In genomic region chr18:11149441-11150270, GRCh38 we compare ENCODE assay signal across 1 cellular context.
TF ChIP-seq lines count a peak whose summit lies in the region.

Gene PIEZO2 (minus strand): TSS chr18:11149569. CDS start chr18:11148588, 981 bp downstream.

TF ChIP-seq in HepG2, 621 proteins besides CTCF, POLR2A, EP300 and RAD21 (continued from another document and continues in another):
- TF ChIP-seq PBX2 (CRISPR knock-in tag; IDR thresholded peaks at IDR 0.05) (peak; percentile 79), U2AF2 (IDR thresholded peaks at IDR 0.05; ENCODE audit: low read depth, low read length) (no peak), ZFP36L1 (CRISPR knock-in tag; IDR thresholded peaks at IDR 0.05) (no peak), ZBTB25 (CRISPR knock-in tag; IDR thresholded peaks at IDR 0.05) (no peak), MYPOP (CRISPR knock-in tag; IDR thresholded peaks at IDR 0.05) (peak; percentile 82; the same call in 1 of the 2 replicates), ZFP37 (CRISPR knock-in tag; IDR thresholded peaks at IDR 0.05; ENCODE audit: borderline replicate concordance) (0 out of 2 replicates have a peak, but pooled peaks have one; percentile 39), ZFP90 (CRISPR knock-in tag; IDR thresholded peaks at IDR 0.05; ENCODE audit: borderline replicate concordance) (no peak), MLXIP (CRISPR knock-in tag; IDR thresholded peaks at IDR 0.05; ENCODE audit: borderline replicate concordance) (peak; percentile 81), ZNF615 (CRISPR knock-in tag; IDR thresholded peaks at IDR 0.05; ENCODE audit: borderline replicate concordance) (no peak), THAP7 (CRISPR knock-in tag; IDR thresholded peaks at IDR 0.05) (no peak), RORA (CRISPR knock-in tag; IDR thresholded peaks at IDR 0.05) (no peak), KIAA2018 (CRISPR knock-in tag; IDR thresholded peaks at IDR 0.05; ENCODE audit: borderline replicate concordance) (0 out of 2 replicates have a peak, but pooled peaks have one; percentile 44), NFKBIZ (CRISPR knock-in tag; IDR thresholded peaks at IDR 0.05) (no peak), SRSF4 (IDR thresholded peaks at IDR 0.05; ENCODE audit: low read depth, low read length, poor library complexity, severe bottlenecking) (no peak), ZBTB38 (CRISPR knock-in tag; IDR thresholded peaks at IDR 0.05) (no peak), ZNF263 (CRISPR knock-in tag; IDR thresholded peaks at IDR 0.05) (peak; percentile 47), SKIL (CRISPR knock-in tag; IDR thresholded peaks at IDR 0.05; ENCODE audit: borderline replicate concordance) (no peak; the same call in 1 of the 2 replicates), ELK4 (CRISPR knock-in tag; IDR thresholded peaks at IDR 0.05; ENCODE audit: borderline replicate concordance) (no peak), ESRRA (CRISPR knock-in tag; IDR thresholded peaks at IDR 0.05; ENCODE audit: low read depth) (0 out of 2 replicates have a peak, but pooled peaks have one; percentile 49), KAT7 (CRISPR knock-in tag; IDR thresholded peaks at IDR 0.05; ENCODE audit: borderline replicate concordance) (no peak), TCF7 (IDR thresholded peaks at IDR 0.05; ENCODE audit: low read depth) (no peak), ZNF589 (CRISPR knock-in tag; conservative IDR thresholded peaks at IDR 0.05) (no peak), ZC3H4 (CRISPR knock-in tag; IDR thresholded peaks at IDR 0.05; ENCODE audit: borderline replicate concordance) (no peak), THAP8 (CRISPR knock-in tag; IDR thresholded peaks at IDR 0.05; ENCODE audit: borderline replicate concordance) (no peak), ZBTB3 (CRISPR knock-in tag; IDR thresholded peaks at IDR 0.05; ENCODE audit: borderline replicate concordance, low read depth) (no peak), ZZZ3 (CRISPR knock-in tag; IDR thresholded peaks at IDR 0.05; ENCODE audit: borderline replicate concordance) (no peak), ZNF580 (CRISPR knock-in tag; IDR thresholded peaks at IDR 0.05; ENCODE audit: borderline replicate concordance, low read depth) (no peak; the same call in 1 of the 2 replicates), DBP (CRISPR knock-in tag; IDR thresholded peaks at IDR 0.05; ENCODE audit: not compliant biosample characterization) (no peak), MLX (CRISPR knock-in tag; IDR thresholded peaks at IDR 0.05) (no peak), IRF1 (CRISPR knock-in tag; IDR thresholded peaks at IDR 0.05; ENCODE audit: low read depth) (no peak), ZNF605 (CRISPR knock-in tag; IDR thresholded peaks at IDR 0.05) (no peak), KLF16 (CRISPR knock-in tag; IDR thresholded peaks at IDR 0.05) (peak in 1 of 2 experiments; percentile 27; a peak in 1 of 4 replicates), ZNF367 (CRISPR knock-in tag; IDR thresholded peaks at IDR 0.05; ENCODE audit: borderline replicate concordance) (peak; percentile 72; the same call in 1 of the 2 replicates)
